ENCODE assay signal across 9 cellular contexts in the genomic region with DNA sequence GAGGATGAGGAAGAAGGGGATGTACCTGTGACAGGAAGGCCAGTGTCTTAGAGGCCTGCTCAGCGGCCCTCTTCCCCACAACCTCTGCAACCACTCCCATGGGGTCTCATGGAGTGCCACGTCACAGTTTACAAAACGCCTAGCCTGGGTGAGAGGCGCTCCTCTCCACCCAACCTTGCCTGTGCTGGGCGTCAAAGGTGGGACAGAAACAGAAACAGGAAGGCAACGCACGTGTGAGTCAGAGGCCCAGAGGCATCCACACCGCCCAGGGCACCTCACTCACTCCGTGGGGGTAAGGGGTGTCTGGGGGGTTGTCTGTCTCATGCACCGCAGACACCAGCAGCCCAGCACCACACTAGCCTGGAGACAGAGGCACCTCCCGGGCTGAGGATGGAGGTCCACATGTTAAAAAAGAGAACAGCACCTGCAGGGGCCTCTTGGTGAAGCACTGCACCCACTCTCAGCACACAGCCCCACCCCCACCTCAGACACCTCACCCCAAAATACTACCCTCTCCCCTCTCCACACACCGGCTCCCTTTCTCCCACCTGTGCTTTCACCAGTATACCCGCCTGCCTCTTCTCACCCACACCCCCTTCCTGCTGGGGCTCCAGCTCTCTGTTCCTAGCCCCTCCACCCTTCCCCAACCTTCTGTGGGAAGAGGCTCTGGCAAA. TPM values are rescaled to one million over a fixed set of nuclear protein-coding genes. Genes with fewer than 3 reads are reported as not detected.
DNase-seq lines count a peak whose midpoint lies in the region; ATAC-seq and TF ChIP-seq lines count a peak whose summit lies in the region.
"Had no signal": no experiment of that assay in that cellular context is flagged by ENCODE, and none has a peak within 500 bp of the region (broad histone marks: within the 10 kb centered on the region; RNA-seq: fewer than 3 reads in every experiment).

No MANE protein-coding gene starts in this region.

- no peak overlapping the region for H3K27ac ChIP-seq in ovary

- peaks cover 6% of the 10 kb centered on the region for H3K4me1 ChIP-seq in ovary (ENCODE audit: insufficient read depth)

- intact Hi-C loops in activated T-helper 2 cell treated with anti-CD3 and anti-CD28 coated beads, Interferon-gamma antibody, Interleukin-2, Interleukin-4, amounts not matched to agents 10 μg/mL and 5 μg/mL and 100 μg/mL, durations not matched to agents 14 hours and 24 hours and 36 hours (cut with micrococcal nuclease): loop anchor here (1.0 to 2.0 kb wide), 3 partner anchors 26 to 347 kb away; a partner anchor contains a TSS
- intact Hi-C loops in ovary (cut with DNase I): loop anchor here in 2 of 4 donors (1.0 to 10.0 kb wide), 3 partner anchors 155 to 348 kb away; a partner anchor contains a TSS

- H3K36me3 ChIP-seq in ovary: no peaks in the 10 kb centered on the region

- H3K27ac Mint-ChIP-seq in activated T-helper 2 cell treated with anti-CD3 and anti-CD28 coated beads, Interferon-gamma antibody, Interleukin-2, Interleukin-4, amounts not matched to agents 10 μg/mL and 5 μg/mL and 100 μg/mL, durations not matched to agents 14 hours and 24 hours and 36 hours: peak overlapping the region; percentile 64

- DNase-seq in activated T-helper 2 cell treated with anti-CD3 and anti-CD28 coated beads, Interferon-gamma antibody, Interleukin-2, Interleukin-4, amounts not matched to agents 10 μg/mL and 5 μg/mL and 100 μg/mL, durations not matched to agents 14 hours and 24 hours and 36 hours (ENCODE audit: low spot score): no peak
- peak; percentile 32 for DNase-seq in stimulated activated CD8-positive, alpha-beta memory T cell treated with anti-CD3 and anti-CD28 coated beads, Interleukin-4, amount 100 ng/mL, for 24 hours (ENCODE audit: low read depth)
- no peak for DNase-seq in SK-N-DZ (ENCODE audit: low spot score)
- DNase-seq in anterior cingulate cortex (lab: John Stamatoyannopoulos, UW): no peak
- DNase-seq in ovary: no peak

- H3K4me1 Mint-ChIP-seq in activated T-helper 2 cell treated with anti-CD3 and anti-CD28 coated beads, Interferon-gamma antibody, Interleukin-2, Interleukin-4, amounts not matched to agents 10 μg/mL and 5 μg/mL and 100 μg/mL, durations not matched to agents 14 hours and 24 hours and 36 hours (ENCODE audit: low read depth): peaks cover 26% of the 10 kb centered on the region

- ATAC-seq in GM19438 (IDR thresholded peaks at IDR 0.05; ENCODE audit: low read depth, unreplicated experiment) (peak; percentile 50), HG03460 (IDR thresholded peaks at IDR 0.05; ENCODE audit: unreplicated experiment) (peak; percentile 63), HG02763 (IDR thresholded peaks at IDR 0.05; ENCODE audit: unreplicated experiment) (no peak)

- H3K4me3 ChIP-seq in ovary: no peak overlapping the region

- H3K27me3 ChIP-seq in ovary: no peaks in the 10 kb centered on the region

- no peaks in the 10 kb centered on the region for H3K9me3 ChIP-seq in ovary

- H3K9me3 Mint-ChIP-seq in activated T-helper 2 cell treated with anti-CD3 and anti-CD28 coated beads, Interferon-gamma antibody, Interleukin-2, Interleukin-4, amounts not matched to agents 10 μg/mL and 5 μg/mL and 100 μg/mL, durations not matched to agents 14 hours and 24 hours and 36 hours: no peaks in the 10 kb centered on the region
- H3K9me3 Mint-ChIP-seq: brain had no signal

- peaks cover 19% of the 10 kb centered on the region for H3K36me3 Mint-ChIP-seq in activated T-helper 2 cell treated with anti-CD3 and anti-CD28 coated beads, Interferon-gamma antibody, Interleukin-2, Interleukin-4, amounts not matched to agents 10 μg/mL and 5 μg/mL and 100 μg/mL, durations not matched to agents 14 hours and 24 hours and 36 hours (ENCODE audit: low read depth)
- H3K36me3 Mint-ChIP-seq: brain had no signal

- peak overlapping the region; percentile 6 for H3K4me3 Mint-ChIP-seq in activated T-helper 2 cell treated with anti-CD3 and anti-CD28 coated beads, Interferon-gamma antibody, Interleukin-2, Interleukin-4, amounts not matched to agents 10 μg/mL and 5 μg/mL and 100 μg/mL, durations not matched to agents 14 hours and 24 hours and 36 hours (ENCODE audit: low read depth)
- H3K4me3 Mint-ChIP-seq: brain had no signal

- 85 to 90% (median 86%) methylated on average over 13 of the region's 13 CpGs for WGBS in ovary, 3 donors

- no peaks in the 10 kb centered on the region for H3K27me3 Mint-ChIP-seq in activated T-helper 2 cell treated with anti-CD3 and anti-CD28 coated beads, Interferon-gamma antibody, Interleukin-2, Interleukin-4, amounts not matched to agents 10 μg/mL and 5 μg/mL and 100 μg/mL, durations not matched to agents 14 hours and 24 hours and 36 hours (ENCODE audit: low read depth)

- no peak for TF ChIP-seq CTCF in ovary (IDR thresholded peaks at IDR 0.05)

- no peak for TF ChIP-seq EP300 in ovary (IDR thresholded peaks at IDR 0.05)

- TF ChIP-seq POLR2A in ovary (IDR thresholded peaks at IDR 0.05): no peak

RNA-seq across cellular contexts. Expression of a gene that starts 4.7 kb away (rescaled TPM):
- 11.9 and 12.1 TPM in 2 replicates for total RNA-seq in activated T-helper 2 cell treated with anti-CD3 and anti-CD28 coated beads, Interferon-gamma antibody, Interleukin-2, Interleukin-4, amounts not matched to agents 10 μg/mL and 5 μg/mL and 100 μg/mL, durations not matched to agents 14 hours and 24 hours and 36 hours
- polyA plus RNA-seq in SK-N-DZ (2014; cell fraction: cytosol; rRNA removed): 7.5 and 12.1 TPM in 2 replicates
- polyA plus RNA-seq in SK-N-DZ (2014; cell fraction: nucleus; rRNA removed): 40.3 and 60.1 TPM in 2 replicates
- 1 to 10 TPM; 2.5 to 9.3 (median 3.2) TPM for total RNA-seq in ovary
- polyA plus RNA-seq in ovary: 1 to 10 TPM; 3.2 to 9.5 TPM

RNA-seq across cellular contexts. Expression of a gene that starts 19.7 kb away (rescaled TPM):
- 82.4 and 84.9 TPM in 2 replicates for total RNA-seq in activated T-helper 2 cell treated with anti-CD3 and anti-CD28 coated beads, Interferon-gamma antibody, Interleukin-2, Interleukin-4, amounts not matched to agents 10 μg/mL and 5 μg/mL and 100 μg/mL, durations not matched to agents 14 hours and 24 hours and 36 hours
- 79.2 and 95.4 TPM in 2 replicates for polyA plus RNA-seq in SK-N-DZ (2014; cell fraction: cytosol; rRNA removed)
- 103 and 107 TPM in 2 replicates for polyA plus RNA-seq in SK-N-DZ (2014; cell fraction: nucleus; rRNA removed)
- 10 to 100 TPM in 5 of 7 donors, 1 to 10 TPM in 2; 6.3 to 21.8 (median 12.0) TPM for total RNA-seq in ovary
- 10 to 100 TPM; 10.9 to 13.9 TPM for polyA plus RNA-seq in ovary
